23 cellular contexts compared by ENCODE assay signal in genomic region chr9:16304301-16304700, GRCh38.
DNase-seq lines count a peak whose midpoint lies in the region; ATAC-seq, FAIRE-seq and TF ChIP-seq lines count a peak whose summit lies in the region.
"Had no signal": no experiment of that assay in that cellular context is flagged by ENCODE, and none has a peak within 500 bp of the region (broad histone marks: within the 10 kb centered on the region; RNA-seq: fewer than 3 reads in every experiment).

No MANE protein-coding gene starts in this region.

- H3K9me3 ChIP-seq in NT2/D1 (ENCODE audit: insufficient read depth, low read length) = no peaks in the 10 kb centered on the region
- H3K9me3 ChIP-seq in neural progenitor cell (ENCODE audit: low read depth) = no peaks in the 10 kb centered on the region

- no peak overlapping the region for H2AFZ ChIP-seq in neural progenitor cell (replicated peaks)

- TF ChIP-seq CTCF in neural progenitor cell (IDR thresholded peaks at IDR 0.05) = no peak

- H3K4me3 ChIP-seq in NT2/D1 (ENCODE audit: insufficient read length, low read depth) (no peak overlapping the region), neural progenitor cell (no peak overlapping the region)
- H3K4me3 ChIP-seq: SK-N-MC had no signal

- peak overlapping the region; percentile 67 for H3K27ac Mint-ChIP-seq in neural progenitor cell
- H3K27ac Mint-ChIP-seq: CD4-positive, CD25-positive, alpha-beta regulatory T cell had no signal

- no peaks in the 10 kb centered on the region for H3K36me3 Mint-ChIP-seq in neural progenitor cell
- H3K36me3 Mint-ChIP-seq: CD4-positive, CD25-positive, alpha-beta regulatory T cell had no signal

- no peak for ATAC-seq in Right ventricle myocardium inferior

- intact Hi-C loops in Right ventricle myocardium inferior (cut with DNase I) = no loop called here

- H3K9ac ChIP-seq in NT2/D1 (ENCODE audit: insufficient read length, low read depth) (no peak overlapping the region), neural progenitor cell (no peak overlapping the region)

- H3K27ac ChIP-seq in neural progenitor cell = no peak overlapping the region
- H3K27ac ChIP-seq: SK-N-MC had no signal

- FAIRE-seq in urothelium cell line (lab: Jason Lieb, UNC) = no peak
- FAIRE-seq: GM12891, GM19239, H54 had no signal

- H3K79me2 ChIP-seq in neural progenitor cell (ENCODE audit: low read depth) = no peaks in the 10 kb centered on the region

- H3K4me1 ChIP-seq in NT2/D1 (ENCODE audit: insufficient read depth, insufficient read length) (peaks cover 3% of the 10 kb centered on the region), neural progenitor cell (peaks cover 25% of the 10 kb centered on the region)

- peak; percentile 33 for DNase-seq in NT2/D1 (ENCODE audit: low read depth, low spot score)
- DNase-seq in islet precursor cell = peak; percentile 93
- peak; percentile 68 for DNase-seq in neural progenitor cell (ENCODE audit: low spot score)
- peak; percentile 6 for DNase-seq in urothelium cell line (ENCODE audit: low spot score)
- no peak for DNase-seq in NCI-H187 (lab: John Stamatoyannopoulos, UW)
- DNase-seq in Right ventricle myocardium inferior (ENCODE audit: missing footprints) = no peak
- no peak for DNase-seq in NCI-H2081 treated with DMSO at 0.1 percent for 48 hours (lab: John Stamatoyannopoulos, UW)
- DNase-seq: CD4-positive, CD25-positive, alpha-beta regulatory T cell; COR-L47; DMS 273 treated with DMSO at 0.1 percent for 48 hours; DND-41; KG1; NCI-H1092 treated with DMSO at 0.1 percent for 48 hours; NCI-H1436 treated with DMSO at 0.1 percent for 48 hours; NCI-H2029; NCI-H524 treated with DMSO at 0.1 percent for 48 hours; OCI-M1; SHP77; SW 1271 had no signal

- peak overlapping the region; percentile 51 for H3K4me2 ChIP-seq in neural progenitor cell

- H3K4me1 Mint-ChIP-seq in neural progenitor cell = peaks cover 23% of the 10 kb centered on the region
- H3K4me1 Mint-ChIP-seq: CD4-positive, CD25-positive, alpha-beta regulatory T cell had no signal

- H4K20me1 ChIP-seq in neural progenitor cell (ENCODE audit: low read depth) = no peaks in the 10 kb centered on the region

- H3K27me3 ChIP-seq in NT2/D1 (ENCODE audit: insufficient read depth, insufficient read length) (no peaks in the 10 kb centered on the region), neural progenitor cell (no peaks in the 10 kb centered on the region)

- H3K27me3 Mint-ChIP-seq in neural progenitor cell (ENCODE audit: insufficient read depth, low read depth) = peaks cover 8% of the 10 kb centered on the region
- H3K27me3 Mint-ChIP-seq: CD4-positive, CD25-positive, alpha-beta regulatory T cell had no signal

- H3K9me3 Mint-ChIP-seq in neural progenitor cell = no peaks in the 10 kb centered on the region

- H3K36me3 ChIP-seq in NT2/D1 (ENCODE audit: insufficient read depth, insufficient read length, low read length) = no peaks in the 10 kb centered on the region
- no peaks in the 10 kb centered on the region for H3K36me3 ChIP-seq in neural progenitor cell

- peaks cover 21% of the 10 kb centered on the region for H3F3A ChIP-seq in neural progenitor cell (ENCODE audit: low read depth)

- H3K4me3 Mint-ChIP-seq in neural progenitor cell = no peak overlapping the region
- H3K4me3 Mint-ChIP-seq: CD4-positive, CD25-positive, alpha-beta regulatory T cell had no signal

Comparison
In these comparisons a context has a peak if more than half of its experiments do, and no peak if none do; other contexts are left out.
1. DNase-seq: peak in NT2/D1 (single experiment), islet precursor cell (single experiment), neural progenitor cell (single experiment) and urothelium cell line (single experiment); none in NCI-H187 (0 of 2), Right ventricle myocardium inferior (single experiment) and NCI-H2081 treated with DMSO at 0.1 percent for 48 hours (single experiment).